28 cellular contexts compared by ENCODE assay signal in the genomic region with DNA sequence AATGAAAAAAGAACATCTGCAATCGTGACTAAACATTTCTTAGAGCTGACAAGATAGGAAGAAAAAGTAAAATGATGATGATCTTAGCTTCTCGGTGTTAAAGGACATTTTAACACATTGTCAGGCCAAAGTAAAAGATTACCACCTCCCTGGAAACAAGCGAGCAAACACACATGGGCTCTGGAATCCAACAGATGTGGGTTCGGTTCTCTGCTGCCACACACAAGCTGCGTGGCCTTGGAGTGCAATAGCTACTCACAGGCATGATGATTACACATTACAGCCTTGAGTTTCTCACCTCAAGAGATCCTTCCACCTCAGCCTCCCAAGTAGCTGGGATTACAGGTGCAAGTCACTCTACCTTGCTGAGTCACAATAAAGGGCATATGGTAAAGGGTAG.
"Had no signal": no experiment of that assay in that cellular context is flagged by ENCODE, and none has a peak within 500 bp of the region (broad histone marks: within the 10 kb centered on the region; RNA-seq: fewer than 3 reads in every experiment).

No MANE protein-coding gene starts in this region.

- H3K4me3 Mint-ChIP-seq: activated CD8-positive, alpha-beta memory T cell treated with anti-CD3 and anti-CD28 coated beads, Interleukin-2, amount 10 ng/mL, durations not matched to agents 7 days and 5 days; activated naive CD8-positive, alpha-beta T cell; activated T-helper 17 cell treated with anti-CD3 and anti-CD28 coated beads, Interleukin-2, amount 50 U/mL, for 72 hours; brain; central memory CD8-positive, alpha-beta T cell had no signal

- H3K27ac Mint-ChIP-seq: activated CD8-positive, alpha-beta memory T cell treated with anti-CD3 and anti-CD28 coated beads, Interleukin-2, amount 10 ng/mL, durations not matched to agents 7 days and 5 days; activated naive CD8-positive, alpha-beta T cell; activated T-helper 17 cell treated with anti-CD3 and anti-CD28 coated beads, Interleukin-2, amount 50 U/mL, for 72 hours; brain had no signal

- H3K9me3 Mint-ChIP-seq: activated T-helper 17 cell treated with anti-CD3 and anti-CD28 coated beads, Interleukin-2, amount 50 U/mL, for 72 hours; brain; central memory CD8-positive, alpha-beta T cell had no signal

- H3K27me3 Mint-ChIP-seq: brain had no signal

- H3K9ac ChIP-seq: SK-N-SH had no signal

- FAIRE-seq: astrocyte had no signal

- H3K4me1 Mint-ChIP-seq: activated T-helper 17 cell treated with anti-CD3 and anti-CD28 coated beads, Interleukin-2, amount 50 U/mL, for 72 hours; brain; central memory CD8-positive, alpha-beta T cell had no signal

- H3K36me3 Mint-ChIP-seq: activated CD8-positive, alpha-beta memory T cell treated with anti-CD3 and anti-CD28 coated beads, Interleukin-2, amount 10 ng/mL, durations not matched to agents 7 days and 5 days; activated naive CD8-positive, alpha-beta T cell had no signal

- H3K27me3 ChIP-seq: Peyer's patch, SJCRH30 had no signal

- DNase-seq: activated CD4-positive, alpha-beta T cell treated with anti-CD3 and anti-CD28 coated beads for 4 hours; activated CD4-positive, alpha-beta T cell treated with anti-CD3 and anti-CD28 coated beads, Interleukin-2, amount 50 U/mL, for 48 hours; activated CD4-positive, CD25-positive, alpha-beta regulatory T cell; activated CD8-positive, alpha-beta memory T cell treated with anti-CD3 and anti-CD28 coated beads, Interleukin-2, amount 10 ng/mL, durations not matched to agents 7 days and 5 days; activated gamma-delta T cell treated with Interleukin-2 at 50 U/mL for 16 hours; activated T-cell treated with anti-CD3 and anti-CD28 coated beads, Interleukin-2, amount 50 U/mL, for 48 hours; amygdala; Karpas-422; MM.1S; NCI-H1105; NCI-H1436; NCI-H1694 treated with DMSO at 0.1 percent for 48 hours; NCI-H2029 treated with DMSO at 0.1 percent for 48 hours; NCI-H510A treated with DMSO at 0.1 percent for 48 hours; NCI-H69; NK-92 treated with Interleukin-12 subunit alpha and Interleukin-12 subunit beta, amount 100 ng/mL, for 24 hours; Peyer's patch; Right ventricle myocardium superior; SJCRH30; SK-N-SH; T-helper 1 cell had no signal

- H3K36me3 ChIP-seq: SJCRH30 had no signal

- H3K4me1 ChIP-seq: Peyer's patch, SJCRH30 had no signal

- H3K27ac ChIP-seq: Peyer's patch, RWPE1, SJCRH30, VCaP had no signal

- H3K4me3 ChIP-seq: Peyer's patch, SJCRH30 had no signal

- ATAC-seq: activated CD8-positive, alpha-beta memory T cell treated with anti-CD3 and anti-CD28 coated beads, Interleukin-2, amount 10 ng/mL, durations not matched to agents 7 days and 5 days; activated T-helper 17 cell treated with anti-CD3 and anti-CD28 coated beads, Interleukin-2, amount 50 U/mL, for 72 hours had no signal

- H3K4me2 ChIP-seq: SK-N-SH had no signal

- H3K9me3 ChIP-seq: Peyer's patch, SJCRH30, SK-N-SH had no signal
